In the genomic region with DNA sequence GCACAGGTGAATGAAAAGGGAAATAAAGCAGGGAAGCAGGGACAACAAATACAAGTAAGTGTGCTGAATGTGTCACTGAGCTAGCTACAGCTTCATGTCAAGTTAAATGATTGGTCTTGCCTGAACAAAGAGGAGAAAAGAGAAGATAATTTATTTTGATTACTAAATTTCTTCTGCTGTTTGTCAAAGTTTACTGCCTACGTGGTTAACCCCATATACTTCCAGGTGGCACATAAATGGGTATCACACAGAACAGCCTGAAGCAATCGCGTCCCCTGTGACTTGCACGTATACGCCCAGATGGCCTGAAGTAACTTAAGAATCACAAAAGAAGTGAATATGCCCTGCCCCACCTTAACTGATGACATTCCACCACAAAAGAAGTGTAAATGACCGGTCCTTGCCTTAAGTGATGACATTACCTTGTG, we compare ENCODE assay signal across 1 cellular context.
A peak's percentile ranks its signal among the peaks of the same experiment; 100 is the strongest.
TF ChIP-seq lines count a peak whose summit lies in the region.

No MANE protein-coding gene starts in this region.

TF ChIP-seq in H1, 55 proteins besides CTCF, POLR2A, EP300 and RAD21 (continued from another document):
- TF ChIP-seq, protein P1, sequence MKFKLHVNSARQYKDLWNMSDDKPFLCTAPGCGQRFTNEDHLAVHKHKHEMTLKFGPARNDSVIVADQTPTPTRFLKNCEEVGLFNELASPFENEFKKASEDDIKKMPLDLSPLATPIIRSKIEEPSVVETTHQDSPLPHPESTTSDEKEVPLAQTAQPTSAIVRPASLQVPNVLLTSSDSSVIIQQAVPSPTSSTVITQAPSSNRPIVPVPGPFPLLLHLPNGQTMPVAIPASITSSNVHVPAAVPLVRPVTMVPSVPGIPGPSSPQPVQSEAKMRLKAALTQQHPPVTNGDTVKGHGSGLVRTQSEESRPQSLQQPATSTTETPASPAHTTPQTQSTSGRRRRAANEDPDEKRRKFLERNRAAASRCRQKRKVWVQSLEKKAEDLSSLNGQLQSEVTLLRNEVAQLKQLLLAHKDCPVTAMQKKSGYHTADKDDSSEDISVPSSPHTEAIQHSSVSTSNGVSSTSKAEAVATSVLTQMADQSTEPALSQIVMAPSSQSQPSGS (IDR thresholded peaks at IDR 0.05; ENCODE audit: low read length): 0 out of 2 replicates have a peak, but pooled peaks have one; percentile 26
- TF ChIP-seq CEBPB (IDR thresholded peaks at IDR 0.05; ENCODE audit: low read depth, low read length) (peak; percentile 25; the same call in 1 of the 2 replicates), KDM5A (IDR thresholded peaks at IDR 0.05; ENCODE audit: low read length) (no peak)
TF ChIP-seq in H1: peak in this region for 4.
